31 cellular contexts compared by ENCODE assay signal in genomic region chr22:35386670-35387288, GRCh38.
"Had no signal": no experiment of that assay in that cellular context is flagged by ENCODE, and none has a peak within 500 bp of the region (broad histone marks: within the 10 kb centered on the region; RNA-seq: fewer than 3 reads in every experiment).

No MANE protein-coding gene starts in this region.

- H3K4me1 ChIP-seq: foreskin keratinocyte, pancreas, prostate gland, thyroid gland had no signal

- H3K9me3 ChIP-seq: esophagus muscularis mucosa, heart left ventricle, left lung, lower lobe of right lung, neutrophil, pancreas, prostate gland, stomach, thyroid gland, upper lobe of left lung had no signal

- H3K27ac ChIP-seq: esophagus muscularis mucosa, foreskin keratinocyte, heart left ventricle, left lung, lower lobe of right lung, neutrophil, pancreas, prostate gland, stomach, thyroid gland, upper lobe of left lung, WERI-Rb-1 had no signal

- H3K4me3 ChIP-seq: esophagus muscularis mucosa, heart left ventricle, left lung, lower lobe of right lung, pancreas, prostate gland, stomach, thyroid gland had no signal

- DNase-seq: activated CD4-positive, alpha-beta memory T cell treated with anti-CD3 and anti-CD28 coated beads for 36 hours; activated CD4-positive, alpha-beta T cell treated with anti-CD3 and anti-CD28 coated beads, Interleukin-2, amount 10 ng/mL, durations not matched to agents 24 days and 14 days; activated CD4-positive, CD25-positive, alpha-beta regulatory T cell treated with anti-CD3 and anti-CD28 coated beads, Interleukin-2, amount 50 U/mL, for 72 hours; activated CD8-positive, alpha-beta memory T cell treated with anti-CD3 and anti-CD28 coated beads, Interleukin-2, amount 50 U/mL, for 4 hours; activated gamma-delta T cell treated with Interleukin-2 at 50 U/mL for 16 hours; activated naive CD4-positive, alpha-beta T cell treated with anti-CD3 and anti-CD28 coated beads, Interleukin-2, amount 50 U/mL, for 16 hours; activated T-cell treated with anti-CD3 and anti-CD28 coated beads, Interleukin-2, amount 50 U/mL, for 1 hour; amygdala; caudate nucleus; cortex of kidney; endodermal cell; foreskin keratinocyte; heart left ventricle; hypothalamus; immature natural killer cell; left lung; lower lobe of right lung; mesendoderm; pancreas; retina; stimulated activated CD4-positive, alpha-beta T cell treated with anti-CD3 and anti-CD28 coated beads, Interleukin-12 subunit alpha, Interleukin-12 subunit beta, amount 100 ng/mL, for 4 hours; stimulated activated CD4-positive, alpha-beta T cell treated with anti-CD3 and anti-CD28 coated beads, Interleukin-4, amount 100 ng/mL, for 1 hour; stomach; T-helper 9 cell; thyroid gland; WERI-Rb-1 had no signal

- H3K36me3 ChIP-seq: pancreas, prostate gland, thyroid gland, WERI-Rb-1 had no signal

- H3K27me3 ChIP-seq: esophagus muscularis mucosa, foreskin keratinocyte, heart left ventricle, left lung, pancreas, stomach, thyroid gland, upper lobe of left lung had no signal

- FAIRE-seq: pancreas, TTC549 had no signal
